Comparison of ENCODE assay signal across 8 cellular contexts in the genomic region with DNA sequence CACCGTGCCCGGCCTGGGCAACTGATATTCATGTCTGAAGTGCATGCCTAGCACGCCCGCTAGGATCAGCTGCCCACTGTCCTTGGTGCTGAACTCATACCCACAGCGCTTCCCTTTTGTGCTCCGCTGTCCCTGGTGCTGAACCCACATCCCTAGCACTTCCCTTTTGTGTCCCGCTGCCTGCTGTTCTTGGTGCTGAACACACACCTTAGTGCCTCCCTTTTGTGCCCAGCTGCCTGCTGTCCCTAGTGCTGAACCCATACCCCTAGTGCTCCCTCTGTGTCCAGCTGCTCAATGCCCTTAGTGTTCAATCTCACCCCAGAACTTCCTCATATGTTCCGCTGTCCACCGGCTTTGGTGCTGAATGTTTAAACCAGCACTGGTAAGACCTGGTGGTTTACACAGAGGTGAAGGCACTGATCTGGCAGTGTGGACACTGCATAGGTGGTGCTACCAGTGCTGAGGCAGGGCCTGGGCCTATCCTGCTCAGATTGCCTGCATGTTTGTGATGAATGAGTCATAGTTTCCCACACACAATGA. TPM values are rescaled to one million over a fixed set of nuclear protein-coding genes. Genes with fewer than 3 reads are reported as not detected.
A peak's percentile ranks its signal among the peaks of the same experiment; 100 is the strongest.
DNase-seq lines count a peak whose midpoint lies in the region; ATAC-seq and TF ChIP-seq lines count a peak whose summit lies in the region.

No MANE protein-coding gene starts in this region.

- TF ChIP-seq POLR2A in ovary (IDR thresholded peaks at IDR 0.05) (peak; percentile 18), thyroid gland (IDR thresholded peaks at IDR 0.05) (no peak)

- peaks cover 16% of the 10 kb centered on the region for H3K4me1 ChIP-seq in SJSA1 (replicated peaks)
- H3K4me1 ChIP-seq in ovary (ENCODE audit: insufficient read depth), result peaks cover 3% of the 10 kb centered on the region
- H3K4me1 ChIP-seq in thyroid gland, result no peaks in the 10 kb centered on the region

- ATAC-seq in GM19397 (IDR thresholded peaks at IDR 0.05; ENCODE audit: unreplicated experiment), result no peak

- H3K9me3 ChIP-seq in SJSA1 (replicated peaks) (no peaks in the 10 kb centered on the region), ovary (no peaks in the 10 kb centered on the region), thyroid gland (no peaks in the 10 kb centered on the region)

- no peak overlapping the region for H3K27ac ChIP-seq in SJSA1
- no peak overlapping the region for H3K27ac ChIP-seq in ovary
- no peak overlapping the region for H3K27ac ChIP-seq in thyroid gland

- peaks cover 18% of the 10 kb centered on the region for H3K36me3 ChIP-seq in SJSA1
- H3K36me3 ChIP-seq in ovary, result no peaks in the 10 kb centered on the region
- H3K36me3 ChIP-seq in thyroid gland, result peaks cover 27 to 28% of the 10 kb centered on the region in 2 donors

- intact Hi-C loops in ovary (cut with DNase I), result no loop called here
- intact Hi-C loops in thyroid gland (cut with DNase I), result no loop called here

- TF ChIP-seq EP300 in ovary (IDR thresholded peaks at IDR 0.05), result no peak

- 6 to 15% (median 9%) methylated on average over 9 of the region's 9 CpGs for WGBS in ovary, 3 donors
- WGBS in thyroid gland, 2 donors, result 18 to 20% methylated on average over 7 to 9 of the region's 9 CpGs

- TF ChIP-seq CTCF in ovary (IDR thresholded peaks at IDR 0.05) (peak in 2 of 3 donors; percentile 13 to 44), thyroid gland (IDR thresholded peaks at IDR 0.05) (peak in 3 of 6 experiments; percentile 17 to 42 (median 42))

- DNase-seq in GOT3 (lab: John Stamatoyannopoulos, UW) (peak; percentile 63), SJSA1 (ENCODE audit: low read depth in 1 of 2, low spot score in 2 of 2) (peak; percentile 82 to 88), germinal center (ENCODE audit: low spot score) (peak; percentile 82), ovary (peak; percentile 90 to 96 (median 94)), thyroid gland (peak; percentile 87 to 94), NCI-H510A treated with DMSO at 0.1 percent for 48 hours (lab: John Stamatoyannopoulos, UW) (no peak)
- peak; percentile 74 for DNase-seq in activated naive CD4-positive, alpha-beta T cell treated with Interleukin-2 at 50 U/mL for 16 hours

- H3K27me3 ChIP-seq in SJSA1 (replicated peaks), result no peaks in the 10 kb centered on the region
- H3K27me3 ChIP-seq in ovary, result no peaks in the 10 kb centered on the region
- no peaks in the 10 kb centered on the region for H3K27me3 ChIP-seq in thyroid gland

- H3K4me3 ChIP-seq in SJSA1, result no peak overlapping the region
- H3K4me3 ChIP-seq in ovary, result no peak overlapping the region
- no peak overlapping the region for H3K4me3 ChIP-seq in thyroid gland (replicated peaks in 1 of 3)

RNA-seq across cellular contexts. Expression of a gene that starts 26.3 kb away (rescaled TPM):
- not detected in 2 replicates for total RNA-seq in SJSA1 (2014; rRNA removed; shearing (Covaris generic))
- 100 to 1,000 TPM in 1 of 7 donors, 10 to 100 TPM in 6; 44.0 to 117 (median 77.6) TPM for total RNA-seq in ovary
- polyA plus RNA-seq in ovary, result 100 to 1,000 TPM in 1 of 2 donors, 10 to 100 TPM in 1; 43.3 to 113 TPM
- total RNA-seq in thyroid gland, result 1 to 10 TPM in 2 of 4 donors, under 1 TPM in 2; 0.33 to 1.7 (median 0.92) TPM

RNA-seq across cellular contexts. Expression of a gene that starts 37.9 kb away (rescaled TPM):
- 13.9 and 33.2 TPM in 2 replicates for total RNA-seq in SJSA1 (2014; rRNA removed; shearing (Covaris generic))
- total RNA-seq in ovary (10 to 100 TPM; 26.3 to 44.7 (median 34.0) TPM), thyroid gland (10 to 100 TPM; 34.7 to 52.1 (median 46.8) TPM)
- polyA plus RNA-seq in ovary, result 10 to 100 TPM; 26.1 to 52.5 TPM

RNA-seq across cellular contexts. Expression of a gene that starts 38.6 kb away (rescaled TPM):
- total RNA-seq in SJSA1 (2014; rRNA removed; shearing (Covaris generic)), result 8.0 and 14.0 TPM in 2 replicates
- total RNA-seq in ovary (10 to 100 TPM in 2 of 7 donors, 1 to 10 TPM in 5; 6.3 to 12.1 (median 7.7) TPM), thyroid gland (10 to 100 TPM in 3 of 4 donors, 1 to 10 TPM in 1; 7.7 to 15.5 (median 10.5) TPM)
- polyA plus RNA-seq in ovary, result 10 to 100 TPM in 1 of 2 donors, 1 to 10 TPM in 1; 2.1 to 10.7 TPM

RNA-seq across cellular contexts. Expression of a gene that starts 57.9 kb away (rescaled TPM):
- 64.8 and 80.3 TPM in 2 replicates for total RNA-seq in SJSA1 (2014; rRNA removed; shearing (Covaris generic))
- 10 to 100 TPM; 18.7 to 47.7 (median 38.5) TPM for total RNA-seq in ovary
- polyA plus RNA-seq in ovary, result 10 to 100 TPM; 19.0 to 27.3 TPM
- total RNA-seq in thyroid gland, result 10 to 100 TPM; 27.5 to 32.3 (median 30.5) TPM

RNA-seq across cellular contexts. Expression of a gene that starts 58.2 kb away (rescaled TPM):
- total RNA-seq in SJSA1 (2014; rRNA removed; shearing (Covaris generic)), result 14.8 and 19.9 TPM in 2 replicates
- 10 to 100 TPM in 5 of 7 donors, 1 to 10 TPM in 2; 4.3 to 23.5 (median 16.0) TPM for total RNA-seq in ovary
- 10 to 100 TPM; 17.3 to 20.1 TPM for polyA plus RNA-seq in ovary
- total RNA-seq in thyroid gland, result 10 to 100 TPM in 1 of 4 donors, 1 to 10 TPM in 3; 6.3 to 17.9 (median 8.0) TPM

Comparison
In these comparisons a context has a peak if more than half of its experiments do, and no peak if none do; other contexts are left out.
1. RNA of a gene that starts 26.3 kb away (total RNA-seq): 44.0 to 117 TPM in ovary; 0.33 to 1.7 TPM in thyroid gland and not detected in SJSA1; every median in the first group is over 10 times any median in the second.